15 cellular contexts compared by ENCODE assay signal in the genomic region with DNA sequence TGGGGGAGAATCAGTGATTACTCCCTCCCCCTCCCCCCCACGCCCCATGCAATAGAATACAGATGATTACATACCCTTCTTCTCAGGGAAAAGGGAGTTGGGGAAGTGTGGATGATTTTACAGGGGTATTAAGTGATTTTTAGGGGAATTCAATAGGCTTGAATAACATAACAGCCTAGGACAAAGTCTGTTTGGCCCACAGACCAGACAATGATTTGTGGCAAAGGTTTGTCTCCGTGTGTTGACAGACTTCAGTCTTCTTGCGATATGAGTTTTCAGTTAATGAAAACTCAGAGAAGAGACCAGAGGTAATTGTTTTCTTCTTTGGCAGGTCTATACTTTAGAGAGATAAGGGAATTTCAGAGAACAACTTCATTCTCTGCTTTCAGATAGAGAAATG.
DNase-seq lines count a peak whose midpoint lies in the region; ATAC-seq and TF ChIP-seq lines count a peak whose summit lies in the region.
"Had no signal": no experiment of that assay in that cellular context is flagged by ENCODE, and none has a peak within 500 bp of the region (broad histone marks: within the 10 kb centered on the region; RNA-seq: fewer than 3 reads in every experiment).

No MANE protein-coding gene starts in this region.

- no peaks in the 10 kb centered on the region for H3K27me3 Mint-ChIP-seq in activated CD4-positive, alpha-beta T cell treated with anti-CD3 and anti-CD28 coated beads, Interleukin-2, amount 10 ng/mL, durations not matched to agents 7 days and 5 days
- H3K27me3 Mint-ChIP-seq in natural killer cell (ENCODE audit: low read depth in 2 of 2) (no peaks in the 10 kb centered on the region), chondrocyte (ENCODE audit: low read depth) (no peaks in the 10 kb centered on the region)
- H3K27me3 Mint-ChIP-seq: T-cell had no signal

- no peak for TF ChIP-seq POLR2A in HCT116 (IDR thresholded peaks at IDR 0.05; ENCODE audit: borderline replicate concordance, extremely low read depth, insufficient read depth, insufficient read length)

- H3K4me2 ChIP-seq in HCT116 (ENCODE audit: low read length) (no peak overlapping the region), SU-DHL-6 (ENCODE audit: low read depth, low read length, poor library complexity, severe bottlenecking) (peak overlapping the region; percentile 45), osteoblast (ENCODE audit: insufficient read depth, low read length) (no peak overlapping the region)

- H3K27ac ChIP-seq in HCT116 (ENCODE audit: low read depth, low read length) (peak overlapping the region; percentile 88; the same call in 1 of the 2 replicates), SU-DHL-6 (ENCODE audit: low read depth, low read length) (peak overlapping the region; percentile 92), osteoblast (ENCODE audit: low read depth, low read length) (no peak overlapping the region)
- H3K27ac ChIP-seq: vagina, WERI-Rb-1 had no signal

- no peak for TF ChIP-seq CTCF in HCT116 (IDR thresholded peaks at IDR 0.05 in 2 of 3, conservative IDR thresholded peaks at IDR 0.05 in 1 of 3; ENCODE audit: borderline replicate concordance in 1 of 3, insufficient read depth in 1 of 3, low read depth in 2 of 3, low read length in 2 of 3)
- TF ChIP-seq CTCF in SU-DHL-6 (IDR thresholded peaks at IDR 0.05; ENCODE audit: insufficient read depth, low read length, poor library complexity, severe bottlenecking) = no peak
- TF ChIP-seq CTCF in natural killer cell (IDR thresholded peaks at IDR 0.05) = no peak
- no peak for TF ChIP-seq CTCF in osteoblast (IDR thresholded peaks at IDR 0.05; ENCODE audit: extremely low read depth, low read depth, low read length)
- no peak for TF ChIP-seq CTCF in chondrocyte (IDR thresholded peaks at IDR 0.05)

- no peak overlapping the region for H3K4me3 ChIP-seq in HCT116 (replicated peaks in 1 of 2; ENCODE audit: low read depth in 1 of 2, low read length in 2 of 2)
- H3K4me3 ChIP-seq in SU-DHL-6 (ENCODE audit: insufficient read depth, low read length, poor library complexity, severe bottlenecking) = no peak overlapping the region
- H3K4me3 ChIP-seq in osteoblast (ENCODE audit: insufficient read depth, low read length) = no peak overlapping the region
- H3K4me3 ChIP-seq: vagina had no signal

- no peak overlapping the region for H3K4me3 Mint-ChIP-seq in activated CD4-positive, alpha-beta T cell treated with anti-CD3 and anti-CD28 coated beads, Interleukin-2, amount 10 ng/mL, durations not matched to agents 7 days and 5 days
- peak overlapping the region; percentile 19 for H3K4me3 Mint-ChIP-seq in natural killer cell
- no peak overlapping the region for H3K4me3 Mint-ChIP-seq in chondrocyte (ENCODE audit: unreplicated experiment)
- H3K4me3 Mint-ChIP-seq: T-cell had no signal

- H3K27me3 ChIP-seq in HCT116 (ENCODE audit: insufficient read depth, low read length) (no peaks in the 10 kb centered on the region), SU-DHL-6 (ENCODE audit: low read length) (no peaks in the 10 kb centered on the region), osteoblast (ENCODE audit: insufficient read depth, low read length) (no peaks in the 10 kb centered on the region)
- H3K27me3 ChIP-seq: vagina had no signal

- H3K9me3 Mint-ChIP-seq in activated CD4-positive, alpha-beta T cell treated with anti-CD3 and anti-CD28 coated beads, Interleukin-2, amount 10 ng/mL, durations not matched to agents 7 days and 5 days = no peaks in the 10 kb centered on the region
- H3K9me3 Mint-ChIP-seq in natural killer cell (no peaks in the 10 kb centered on the region), chondrocyte (ENCODE audit: low read depth) (peaks cover 2% of the 10 kb centered on the region)
- H3K9me3 Mint-ChIP-seq: T-cell had no signal

- peak overlapping the region; percentile 97 for H3K27ac Mint-ChIP-seq in activated CD4-positive, alpha-beta T cell treated with anti-CD3 and anti-CD28 coated beads, Interleukin-2, amount 10 ng/mL, durations not matched to agents 7 days and 5 days
- no peak overlapping the region for H3K27ac Mint-ChIP-seq in natural killer cell
- H3K27ac Mint-ChIP-seq in chondrocyte (ENCODE audit: unreplicated experiment) = no peak overlapping the region
- H3K27ac Mint-ChIP-seq: T-cell had no signal

- no peak for TF ChIP-seq RAD21 in HCT116 (IDR thresholded peaks at IDR 0.05; ENCODE audit: low read depth)

- CTCF ChIA-PET in activated CD4-positive, alpha-beta T cell treated with anti-CD3 and anti-CD28 coated beads, Interleukin-2, amount 10 ng/mL, durations not matched to agents 7 days and 5 days (lab: Charles Lee) = interaction anchor here (0.9 kb wide), 1 partner anchor 52 kb away, joined by 3 read pairs; no protein-coding TSS in a partner anchor
- CTCF ChIA-PET in HCT116 (lab: Charles Lee) = no interaction called here

- H2AFZ ChIP-seq in HCT116 (ENCODE audit: low read depth, low read length, poor library complexity, severe bottlenecking) (no peak overlapping the region), SU-DHL-6 (ENCODE audit: low read depth, low read length, severe bottlenecking) (no peak overlapping the region), osteoblast (ENCODE audit: low read length) (no peak overlapping the region)

- no peaks in the 10 kb centered on the region for H3K79me2 ChIP-seq in HCT116 (ENCODE audit: insufficient read depth, low read length)
- no peaks in the 10 kb centered on the region for H3K79me2 ChIP-seq in SU-DHL-6 (ENCODE audit: insufficient read depth, low read length)
- H3K79me2 ChIP-seq in osteoblast (ENCODE audit: insufficient read depth, low read length) = no peaks in the 10 kb centered on the region

- H3K4me1 Mint-ChIP-seq in activated CD4-positive, alpha-beta T cell treated with anti-CD3 and anti-CD28 coated beads, Interleukin-2, amount 10 ng/mL, durations not matched to agents 7 days and 5 days = peaks cover 58% of the 10 kb centered on the region
- H3K4me1 Mint-ChIP-seq in natural killer cell (peaks cover 12 to 16% of the 10 kb centered on the region in 2 donors), chondrocyte (ENCODE audit: low read depth) (peaks cover 10% of the 10 kb centered on the region)

- no TSS peak for BruUV-seq in HCT116 (replicated peaks; lab: Mats Ljungman, UMichigan)

- no peaks in the 10 kb centered on the region for H3K36me3 ChIP-seq in HCT116 (ENCODE audit: control insufficient read depth in 1 of 2, insufficient read depth in 2 of 2, low read length in 2 of 2)
- no peaks in the 10 kb centered on the region for H3K36me3 ChIP-seq in SU-DHL-6 (ENCODE audit: low read length)
- H3K36me3 ChIP-seq in osteoblast (ENCODE audit: insufficient read depth, low read length) = no peaks in the 10 kb centered on the region
- H3K36me3 ChIP-seq: vagina, WERI-Rb-1 had no signal

- H3K9me3 ChIP-seq in HCT116 (ENCODE audit: control insufficient read depth in 1 of 2, insufficient read depth in 1 of 2, low read depth in 1 of 2, low read length in 2 of 2) (peaks cover 0 to 3% of the 10 kb centered on the region in 2 experiments; a peak in 1 of 4 replicates), SU-DHL-6 (ENCODE audit: insufficient read depth, low read length) (no peaks in the 10 kb centered on the region), osteoblast (ENCODE audit: low read depth, low read length) (no peaks in the 10 kb centered on the region)
- H3K9me3 ChIP-seq: vagina had no signal

- no peak for DNase-seq in activated CD4-positive, alpha-beta T cell treated with anti-CD3 and anti-CD28 coated beads, Interleukin-2, amount 10 ng/mL, durations not matched to agents 7 days and 5 days
- no peak for DNase-seq in activated CD4-positive, alpha-beta T cell treated with anti-CD3 and anti-CD28 coated beads, Interleukin-2, amount 50 U/mL, for 1 hour
- DNase-seq in HCT116 (ENCODE audit: low read depth, low spot score) = no peak
- DNase-seq in natural killer cell = no peak
- DNase-seq in occipital lobe (lab: John Stamatoyannopoulos, UW) = no peak
- DNase-seq in osteoblast (ENCODE audit: insufficient read length, low spot score, missing footprints) = no peak
- no peak for DNase-seq in chondrocyte (ENCODE audit: low spot score)
- DNase-seq: amygdala, hippocampal formation, NCI-H1105, NCI-H446 treated with DMSO at 0.1 percent for 48 hours, T-cell, WERI-Rb-1 had no signal

- no peaks in the 10 kb centered on the region for H3K9me2 ChIP-seq in HCT116 (ENCODE audit: insufficient read depth)
- H3K9me2 ChIP-seq in SU-DHL-6 (replicated peaks; ENCODE audit: insufficient read depth, low read length) = no peaks in the 10 kb centered on the region

- H3K9ac ChIP-seq in HCT116 (ENCODE audit: low read length) = no peak overlapping the region
- peak overlapping the region; percentile 51 for H3K9ac ChIP-seq in SU-DHL-6 (ENCODE audit: low read length)

- peaks cover 28 to 39% of the 10 kb centered on the region in 2 experiments for H3K4me1 ChIP-seq in HCT116 (ENCODE audit: control insufficient read depth in 1 of 2, insufficient read depth in 2 of 2, low read length in 2 of 2)
- H3K4me1 ChIP-seq in osteoblast (ENCODE audit: insufficient read depth, low read length) = peaks cover 15% of the 10 kb centered on the region
- H3K4me1 ChIP-seq: vagina had no signal

- RAD21 ChIA-PET in HCT116 (lab: Charles Lee; ENCODE audit: low non-redundant PET in 1 of 2, low total read pairs in 2 of 2, uncharacterized antibody in 2 of 2, unreplicated experiment in 2 of 2) = no interaction called here

- peaks cover 66% of the 10 kb centered on the region for H3F3A ChIP-seq in SU-DHL-6 (ENCODE audit: insufficient read depth)

- H4K20me1 ChIP-seq in HCT116 (ENCODE audit: insufficient read depth) (no peaks in the 10 kb centered on the region), SU-DHL-6 (ENCODE audit: low read depth, low read length) (no peaks in the 10 kb centered on the region), osteoblast (ENCODE audit: insufficient read depth, low read length) (no peaks in the 10 kb centered on the region)

- no peak for ATAC-seq in HCT116
- ATAC-seq in natural killer cell = no peak
- ATAC-seq: T-cell had no signal

- intact Hi-C loops in HCT116 (cut with micrococcal nuclease) = no loop called here
- intact Hi-C loops in natural killer cell (cut with micrococcal nuclease) = no loop called here

- POLR2A ChIA-PET in activated CD4-positive, alpha-beta T cell treated with anti-CD3 and anti-CD28 coated beads, Interleukin-2, amount 10 ng/mL, durations not matched to agents 7 days and 5 days (lab: Charles Lee) = no interaction called here
- POLR2A ChIA-PET in HCT116 (lab: Charles Lee) = interaction anchor here (9.0 kb wide), 1 partner anchor 17 kb away, joined by 173 read pairs; a partner anchor contains a TSS

- peaks cover 2% of the 10 kb centered on the region for H3K36me3 Mint-ChIP-seq in activated CD4-positive, alpha-beta T cell treated with anti-CD3 and anti-CD28 coated beads, Interleukin-2, amount 10 ng/mL, durations not matched to agents 7 days and 5 days (ENCODE audit: low read depth)
- no peaks in the 10 kb centered on the region for H3K36me3 Mint-ChIP-seq in natural killer cell
- H3K36me3 Mint-ChIP-seq in chondrocyte (ENCODE audit: low read depth) = no peaks in the 10 kb centered on the region
- H3K36me3 Mint-ChIP-seq: T-cell had no signal

TF ChIP-seq in HCT116, 20 proteins besides CTCF, POLR2A, EP300 and RAD21:
- TF ChIP-seq ELF1 (IDR thresholded peaks at IDR 0.05; ENCODE audit: borderline replicate concordance, low read depth) (no peak), FOSL1 (IDR thresholded peaks at IDR 0.05; ENCODE audit: low read depth) (no peak)
